1 cellular context compared by ENCODE assay signal in genomic region chr12:71938728-71939385, GRCh38.
TF ChIP-seq lines count a peak whose summit lies in the region.

TPH2 (plus strand) TSS chr12:71938845; CDS start chr12:71938987, 142 bp downstream.

TF ChIP-seq in HepG2, 621 proteins besides CTCF, POLR2A, EP300 and RAD21 (continued from another document and continues in another):
- no peak for TF ChIP-seq ZNF407 (CRISPR knock-in tag; IDR thresholded peaks at IDR 0.05; ENCODE audit: not compliant biosample characterization)
- TF ChIP-seq, protein P1, sequence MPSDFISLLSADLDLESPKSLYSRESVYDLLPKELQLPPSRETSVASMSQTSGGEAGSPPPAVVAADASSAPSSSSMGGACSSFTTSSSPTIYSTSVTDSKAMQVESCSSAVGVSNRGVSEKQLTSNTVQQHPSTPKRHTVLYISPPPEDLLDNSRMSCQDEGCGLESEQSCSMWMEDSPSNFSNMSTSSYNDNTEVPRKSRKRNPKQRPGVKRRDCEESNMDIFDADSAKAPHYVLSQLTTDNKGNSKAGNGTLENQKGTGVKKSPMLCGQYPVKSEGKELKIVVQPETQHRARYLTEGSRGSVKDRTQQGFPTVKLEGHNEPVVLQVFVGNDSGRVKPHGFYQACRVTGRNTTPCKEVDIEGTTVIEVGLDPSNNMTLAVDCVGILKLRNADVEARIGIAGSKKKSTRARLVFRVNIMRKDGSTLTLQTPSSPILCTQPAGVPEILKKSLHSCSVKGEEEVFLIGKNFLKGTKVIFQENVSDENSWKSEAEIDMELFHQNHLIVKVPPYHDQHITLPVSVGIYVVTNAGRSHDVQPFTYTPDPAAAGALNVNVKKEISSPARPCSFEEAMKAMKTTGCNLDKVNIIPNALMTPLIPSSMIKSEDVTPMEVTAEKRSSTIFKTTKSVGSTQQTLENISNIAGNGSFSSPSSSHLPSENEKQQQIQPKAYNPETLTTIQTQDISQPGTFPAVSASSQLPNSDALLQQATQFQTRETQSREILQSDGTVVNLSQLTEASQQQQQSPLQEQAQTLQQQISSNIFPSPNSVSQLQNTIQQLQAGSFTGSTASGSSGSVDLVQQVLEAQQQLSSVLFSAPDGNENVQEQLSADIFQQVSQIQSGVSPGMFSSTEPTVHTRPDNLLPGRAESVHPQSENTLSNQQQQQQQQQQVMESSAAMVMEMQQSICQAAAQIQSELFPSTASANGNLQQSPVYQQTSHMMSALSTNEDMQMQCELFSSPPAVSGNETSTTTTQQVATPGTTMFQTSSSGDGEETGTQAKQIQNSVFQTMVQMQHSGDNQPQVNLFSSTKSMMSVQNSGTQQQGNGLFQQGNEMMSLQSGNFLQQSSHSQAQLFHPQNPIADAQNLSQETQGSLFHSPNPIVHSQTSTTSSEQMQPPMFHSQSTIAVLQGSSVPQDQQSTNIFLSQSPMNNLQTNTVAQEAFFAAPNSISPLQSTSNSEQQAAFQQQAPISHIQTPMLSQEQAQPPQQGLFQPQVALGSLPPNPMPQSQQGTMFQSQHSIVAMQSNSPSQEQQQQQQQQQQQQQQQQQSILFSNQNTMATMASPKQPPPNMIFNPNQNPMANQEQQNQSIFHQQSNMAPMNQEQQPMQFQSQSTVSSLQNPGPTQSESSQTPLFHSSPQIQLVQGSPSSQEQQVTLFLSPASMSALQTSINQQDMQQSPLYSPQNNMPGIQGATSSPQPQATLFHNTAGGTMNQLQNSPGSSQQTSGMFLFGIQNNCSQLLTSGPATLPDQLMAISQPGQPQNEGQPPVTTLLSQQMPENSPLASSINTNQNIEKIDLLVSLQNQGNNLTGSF (CRISPR knock-in tag; IDR thresholded peaks at IDR 0.05) = peak; percentile 88
- TF ChIP-seq, protein P2, sequence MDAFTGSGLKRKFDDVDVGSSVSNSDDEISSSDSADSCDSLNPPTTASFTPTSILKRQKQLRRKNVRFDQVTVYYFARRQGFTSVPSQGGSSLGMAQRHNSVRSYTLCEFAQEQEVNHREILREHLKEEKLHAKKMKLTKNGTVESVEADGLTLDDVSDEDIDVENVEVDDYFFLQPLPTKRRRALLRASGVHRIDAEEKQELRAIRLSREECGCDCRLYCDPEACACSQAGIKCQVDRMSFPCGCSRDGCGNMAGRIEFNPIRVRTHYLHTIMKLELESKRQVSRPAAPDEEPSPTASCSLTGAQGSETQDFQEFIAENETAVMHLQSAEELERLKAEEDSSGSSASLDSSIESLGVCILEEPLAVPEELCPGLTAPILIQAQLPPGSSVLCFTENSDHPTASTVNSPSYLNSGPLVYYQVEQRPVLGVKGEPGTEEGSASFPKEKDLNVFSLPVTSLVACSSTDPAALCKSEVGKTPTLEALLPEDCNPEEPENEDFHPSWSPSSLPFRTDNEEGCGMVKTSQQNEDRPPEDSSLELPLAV (CRISPR knock-in tag; conservative IDR thresholded peaks at IDR 0.05; ENCODE audit: low read depth) = no peak
- TF ChIP-seq KAT7 (CRISPR knock-in tag; IDR thresholded peaks at IDR 0.05; ENCODE audit: borderline replicate concordance) = no peak
- TF ChIP-seq ZNF546 (CRISPR knock-in tag; conservative IDR thresholded peaks at IDR 0.05) = peak; percentile 85; the same call in 1 of the 2 replicates
- TF ChIP-seq ZNF891 (CRISPR knock-in tag; IDR thresholded peaks at IDR 0.05) = peak; percentile 87; the same call in 1 of the 2 replicates
- no peak; the same call in 1 of the 2 replicates for TF ChIP-seq BHLHE40 (IDR thresholded peaks at IDR 0.05; ENCODE audit: low read length)
- TF ChIP-seq ATRX (CRISPR knock-in tag; IDR thresholded peaks at IDR 0.05; ENCODE audit: borderline replicate concordance) = no peak
- TF ChIP-seq, protein P3, sequence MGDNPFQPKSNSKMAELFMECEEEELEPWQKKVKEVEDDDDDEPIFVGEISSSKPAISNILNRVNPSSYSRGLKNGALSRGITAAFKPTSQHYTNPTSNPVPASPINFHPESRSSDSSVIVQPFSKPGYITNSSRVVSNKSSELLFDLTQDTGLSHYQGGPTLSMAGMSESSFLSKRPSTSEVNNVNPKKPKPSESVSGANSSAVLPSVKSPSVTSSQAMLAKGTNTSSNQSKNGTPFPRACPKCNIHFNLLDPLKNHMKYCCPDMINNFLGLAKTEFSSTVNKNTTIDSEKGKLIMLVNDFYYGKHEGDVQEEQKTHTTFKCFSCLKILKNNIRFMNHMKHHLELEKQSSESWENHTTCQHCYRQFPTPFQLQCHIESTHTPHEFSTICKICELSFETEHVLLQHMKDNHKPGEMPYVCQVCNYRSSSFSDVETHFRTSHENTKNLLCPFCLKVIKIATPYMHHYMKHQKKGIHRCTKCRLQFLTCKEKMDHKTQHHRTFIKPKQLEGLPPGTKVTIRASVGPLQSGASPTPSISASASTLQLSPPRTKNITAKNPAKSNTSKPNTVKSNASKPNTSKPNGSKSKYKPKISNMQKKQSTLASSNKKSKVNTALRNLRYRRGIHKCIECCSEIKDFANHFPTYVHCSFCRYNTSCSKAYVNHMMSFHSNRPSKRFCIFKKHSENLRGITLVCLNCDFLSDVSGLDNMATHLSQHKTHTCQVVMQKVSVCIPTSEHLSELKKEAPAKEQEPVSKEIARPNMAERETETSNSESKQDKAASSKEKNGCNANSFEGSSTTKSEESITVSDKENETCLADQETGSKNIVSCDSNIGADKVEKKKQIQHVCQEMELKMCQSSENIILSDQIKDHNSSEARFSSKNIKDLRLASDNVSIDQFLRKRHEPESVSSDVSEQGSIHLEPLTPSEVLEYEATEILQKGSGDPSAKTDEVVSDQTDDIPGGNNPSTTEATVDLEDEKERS (CRISPR knock-in tag; IDR thresholded peaks at IDR 0.05) = no peak
- TF ChIP-seq MTF1 (CRISPR knock-in tag; IDR thresholded peaks at IDR 0.05) = no peak
- TF ChIP-seq, protein P4, sequence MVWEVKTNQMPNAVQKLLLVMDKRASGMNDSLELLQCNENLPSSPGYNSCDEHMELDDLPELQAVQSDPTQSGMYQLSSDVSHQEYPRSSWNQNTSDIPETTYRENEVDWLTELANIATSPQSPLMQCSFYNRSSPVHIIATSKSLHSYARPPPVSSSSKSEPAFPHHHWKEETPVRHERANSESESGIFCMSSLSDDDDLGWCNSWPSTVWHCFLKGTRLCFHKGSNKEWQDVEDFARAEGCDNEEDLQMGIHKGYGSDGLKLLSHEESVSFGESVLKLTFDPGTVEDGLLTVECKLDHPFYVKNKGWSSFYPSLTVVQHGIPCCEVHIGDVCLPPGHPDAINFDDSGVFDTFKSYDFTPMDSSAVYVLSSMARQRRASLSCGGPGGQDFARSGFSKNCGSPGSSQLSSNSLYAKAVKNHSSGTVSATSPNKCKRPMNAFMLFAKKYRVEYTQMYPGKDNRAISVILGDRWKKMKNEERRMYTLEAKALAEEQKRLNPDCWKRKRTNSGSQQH (CRISPR knock-in tag; IDR thresholded peaks at IDR 0.05; ENCODE audit: low read depth) = peak; percentile 82
- no peak for TF ChIP-seq ZNF772 (CRISPR knock-in tag; IDR thresholded peaks at IDR 0.05)
- TF ChIP-seq ZSCAN25 (CRISPR knock-in tag; IDR thresholded peaks at IDR 0.05) = peak; percentile 41; the same call in 1 of the 2 replicates
- no peak for TF ChIP-seq SIX1 (CRISPR knock-in tag; IDR thresholded peaks at IDR 0.05; ENCODE audit: borderline replicate concordance)
- TF ChIP-seq ZSCAN21 (CRISPR knock-in tag; IDR thresholded peaks at IDR 0.05; ENCODE audit: borderline replicate concordance) = peak; percentile 71; the same call in 1 of the 2 replicates
- TF ChIP-seq FOXC1 (CRISPR knock-in tag; IDR thresholded peaks at IDR 0.05; ENCODE audit: borderline replicate concordance) = peak; percentile 75; the same call in 1 of the 2 replicates
- TF ChIP-seq ZNF589 (CRISPR knock-in tag; conservative IDR thresholded peaks at IDR 0.05) = no peak
- peak; percentile 65; the same call in 1 of the 2 replicates for TF ChIP-seq ZNF670 (CRISPR knock-in tag; IDR thresholded peaks at IDR 0.05; ENCODE audit: borderline replicate concordance)
- TF ChIP-seq KAT8 (CRISPR knock-in tag; IDR thresholded peaks at IDR 0.05) = peak; percentile 72
- TF ChIP-seq, protein P5, sequence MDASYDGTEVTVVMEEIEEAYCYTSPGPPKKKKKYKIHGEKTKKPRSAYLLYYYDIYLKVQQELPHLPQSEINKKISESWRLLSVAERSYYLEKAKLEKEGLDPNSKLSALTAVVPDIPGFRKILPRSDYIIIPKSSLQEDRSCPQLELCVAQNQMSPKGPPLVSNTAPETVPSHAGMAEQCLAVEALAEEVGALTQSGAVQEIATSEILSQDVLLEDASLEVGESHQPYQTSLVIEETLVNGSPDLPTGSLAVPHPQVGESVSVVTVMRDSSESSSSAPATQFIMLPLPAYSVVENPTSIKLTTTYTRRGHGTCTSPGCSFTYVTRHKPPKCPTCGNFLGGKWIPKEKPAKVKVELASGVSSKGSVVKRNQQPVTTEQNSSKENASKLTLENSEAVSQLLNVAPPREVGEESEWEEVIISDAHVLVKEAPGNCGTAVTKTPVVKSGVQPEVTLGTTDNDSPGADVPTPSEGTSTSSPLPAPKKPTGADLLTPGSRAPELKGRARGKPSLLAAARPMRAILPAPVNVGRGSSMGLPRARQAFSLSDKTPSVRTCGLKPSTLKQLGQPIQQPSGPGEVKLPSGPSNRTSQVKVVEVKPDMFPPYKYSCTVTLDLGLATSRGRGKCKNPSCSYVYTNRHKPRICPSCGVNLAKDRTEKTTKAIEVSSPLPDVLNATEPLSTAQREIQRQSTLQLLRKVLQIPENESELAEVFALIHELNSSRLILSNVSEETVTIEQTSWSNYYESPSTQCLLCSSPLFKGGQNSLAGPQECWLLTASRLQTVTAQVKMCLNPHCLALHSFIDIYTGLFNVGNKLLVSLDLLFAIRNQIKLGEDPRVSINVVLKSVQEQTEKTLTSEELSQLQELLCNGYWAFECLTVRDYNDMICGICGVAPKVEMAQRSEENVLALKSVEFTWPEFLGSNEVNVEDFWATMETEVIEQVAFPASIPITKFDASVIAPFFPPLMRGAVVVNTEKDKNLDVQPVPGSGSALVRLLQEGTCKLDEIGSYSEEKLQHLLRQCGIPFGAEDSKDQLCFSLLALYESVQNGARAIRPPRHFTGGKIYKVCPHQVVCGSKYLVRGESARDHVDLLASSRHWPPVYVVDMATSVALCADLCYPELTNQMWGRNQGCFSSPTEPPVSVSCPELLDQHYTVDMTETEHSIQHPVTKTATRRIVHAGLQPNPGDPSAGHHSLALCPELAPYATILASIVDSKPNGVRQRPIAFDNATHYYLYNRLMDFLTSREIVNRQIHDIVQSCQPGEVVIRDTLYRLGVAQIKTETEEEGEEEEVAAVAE (CRISPR knock-in tag; IDR thresholded peaks at IDR 0.05; ENCODE audit: borderline replicate concordance) = peak; percentile 63; the same call in 1 of the 2 replicates
- TF ChIP-seq, protein P6, sequence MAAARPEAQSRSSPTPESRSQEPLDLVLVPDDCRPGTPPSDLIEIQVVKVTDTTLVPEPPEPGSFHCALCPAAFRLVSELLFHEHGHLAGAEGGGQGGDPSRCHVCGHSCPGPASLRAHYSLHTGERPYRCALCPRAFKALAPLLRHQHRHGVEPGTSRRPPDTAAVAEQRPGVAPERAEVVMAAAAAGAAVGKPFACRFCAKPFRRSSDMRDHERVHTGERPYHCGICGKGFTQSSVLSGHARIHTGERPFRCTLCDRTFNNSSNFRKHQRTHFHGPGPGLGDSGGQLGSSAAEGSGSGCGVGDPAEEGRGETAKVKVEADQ (CRISPR knock-in tag; IDR thresholded peaks at IDR 0.05; ENCODE audit: borderline replicate concordance) = no peak
- no peak for TF ChIP-seq EZH2 (conservative IDR thresholded peaks at IDR 0.05; ENCODE audit: low read depth, low read length)
- TF ChIP-seq MXD4 (CRISPR knock-in tag; IDR thresholded peaks at IDR 0.05) = peak; percentile 76; the same call in 1 of the 2 replicates
- no peak for TF ChIP-seq SYNCRIP (IDR thresholded peaks at IDR 0.05; ENCODE audit: insufficient read depth, low read depth, low read length)
- TF ChIP-seq, protein P7, sequence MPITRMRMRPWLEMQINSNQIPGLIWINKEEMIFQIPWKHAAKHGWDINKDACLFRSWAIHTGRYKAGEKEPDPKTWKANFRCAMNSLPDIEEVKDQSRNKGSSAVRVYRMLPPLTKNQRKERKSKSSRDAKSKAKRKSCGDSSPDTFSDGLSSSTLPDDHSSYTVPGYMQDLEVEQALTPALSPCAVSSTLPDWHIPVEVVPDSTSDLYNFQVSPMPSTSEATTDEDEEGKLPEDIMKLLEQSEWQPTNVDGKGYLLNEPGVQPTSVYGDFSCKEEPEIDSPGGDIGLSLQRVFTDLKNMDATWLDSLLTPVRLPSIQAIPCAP (CRISPR knock-in tag; IDR thresholded peaks at IDR 0.05; ENCODE audit: low read depth) = 0 out of 2 replicates have a peak, but pooled peaks have one; percentile 55
